In genomic region chr2:9114457-9114856, GRCh38 we compare ENCODE assay signal across 16 cellular contexts.
DNase-seq lines count a peak whose midpoint lies in the region; ATAC-seq and TF ChIP-seq lines count a peak whose summit lies in the region.
"Had no signal": no experiment of that assay in that cellular context is flagged by ENCODE, and none has a peak within 500 bp of the region (broad histone marks: within the 10 kb centered on the region; RNA-seq: fewer than 3 reads in every experiment).

No MANE protein-coding gene starts in this region.

- H3K4me3 ChIP-seq in NB4 (ENCODE audit: low read depth, low read length) (no peak overlapping the region), cardiac fibroblast (replicated peaks in 1 of 2; ENCODE audit: low read depth in 2 of 2, low read length in 2 of 2) (no peak overlapping the region), spleen (no peak overlapping the region)
- H3K4me3 ChIP-seq: HAP-1 had no signal

- H3K36me3 Mint-ChIP-seq in activated CD8-positive, alpha-beta T cell treated with anti-CD3 and anti-CD28 coated beads for 36 hours (ENCODE audit: low read depth), result no peaks in the 10 kb centered on the region
- H3K36me3 Mint-ChIP-seq in activated CD8-positive, alpha-beta T cell treated with anti-CD3 and anti-CD28 coated beads, Interleukin-2, amount 10 ng/mL, durations not matched to agents 7 days and 5 days (ENCODE audit: low read depth), result no peaks in the 10 kb centered on the region
- H3K36me3 Mint-ChIP-seq: activated naive CD4-positive, alpha-beta T cell treated with anti-CD3 and anti-CD28 coated beads, Interleukin-2, amount 10 ng/mL, durations not matched to agents 7 days and 5 days; brain; CD8-positive, alpha-beta T cell had no signal

- CTCF ChIA-PET in activated CD8-positive, alpha-beta T cell treated with anti-CD3 and anti-CD28 coated beads for 36 hours (lab: Charles Lee), result interaction anchor here (0.6 to 0.8 kb wide), 2 partner anchors 10 to 1895 kb away, joined by 3 read pairs; no protein-coding TSS in a partner anchor
- CTCF ChIA-PET in activated CD8-positive, alpha-beta T cell treated with anti-CD3 and anti-CD28 coated beads, Interleukin-2, amount 10 ng/mL, durations not matched to agents 7 days and 5 days (lab: Charles Lee), result interaction anchor here (1.1 kb wide), 1 partner anchor 241 kb away, joined by 3 read pairs; no protein-coding TSS in a partner anchor
- CTCF ChIA-PET in RWPE1 (lab: Yijun Ruan, JAX), result interaction anchor here (1.5 kb wide), 1 partner anchor 241 kb away, joined by 9 read pairs; no protein-coding TSS in a partner anchor

- ATAC-seq in activated CD8-positive, alpha-beta T cell treated with anti-CD3 and anti-CD28 coated beads for 36 hours, result no peak
- ATAC-seq in activated CD8-positive, alpha-beta T cell treated with anti-CD3 and anti-CD28 coated beads, Interleukin-2, amount 10 ng/mL, durations not matched to agents 7 days and 5 days, result no peak
- no peak for ATAC-seq in GM18861 (IDR thresholded peaks at IDR 0.05; ENCODE audit: unreplicated experiment)
- ATAC-seq: CD8-positive, alpha-beta T cell had no signal

- no peaks in the 10 kb centered on the region for H3K4me1 Mint-ChIP-seq in activated CD8-positive, alpha-beta T cell treated with anti-CD3 and anti-CD28 coated beads for 36 hours (ENCODE audit: low read depth)
- H3K4me1 Mint-ChIP-seq in activated CD8-positive, alpha-beta T cell treated with anti-CD3 and anti-CD28 coated beads, Interleukin-2, amount 10 ng/mL, durations not matched to agents 7 days and 5 days (ENCODE audit: low read depth), result no peaks in the 10 kb centered on the region
- H3K4me1 Mint-ChIP-seq: activated naive CD4-positive, alpha-beta T cell treated with anti-CD3 and anti-CD28 coated beads, Interleukin-2, amount 10 ng/mL, durations not matched to agents 7 days and 5 days had no signal

- intact Hi-C loops in activated CD8-positive, alpha-beta T cell treated with anti-CD3 and anti-CD28 coated beads for 36 hours (cut with micrococcal nuclease), result no loop called here
- intact Hi-C loops in spleen (cut with DNase I; ENCODE audit: low total_unique reads), result no loop called here

- no peak overlapping the region for H3K27ac ChIP-seq in spleen
- H3K27ac ChIP-seq in RWPE1, result no peak overlapping the region

- no peak overlapping the region for H3K4me3 Mint-ChIP-seq in activated CD8-positive, alpha-beta T cell treated with anti-CD3 and anti-CD28 coated beads for 36 hours
- H3K4me3 Mint-ChIP-seq in activated CD8-positive, alpha-beta T cell treated with anti-CD3 and anti-CD28 coated beads, Interleukin-2, amount 10 ng/mL, durations not matched to agents 7 days and 5 days, result no peak overlapping the region
- H3K4me3 Mint-ChIP-seq: activated naive CD4-positive, alpha-beta T cell treated with anti-CD3 and anti-CD28 coated beads, Interleukin-2, amount 10 ng/mL, durations not matched to agents 7 days and 5 days; brain; CD8-positive, alpha-beta T cell had no signal

- H3K4me1 ChIP-seq in spleen, result no peaks in the 10 kb centered on the region
- H3K4me1 ChIP-seq: HAP-1 had no signal

- TF ChIP-seq POLR2A in NB4 (IDR thresholded peaks at IDR 0.05; ENCODE audit: extremely low read depth, insufficient read length) (no peak), spleen (IDR thresholded peaks at IDR 0.05) (no peak)

- H3K36me3 ChIP-seq in spleen, result no peaks in the 10 kb centered on the region
- H3K36me3 ChIP-seq: HAP-1 had no signal

- peaks cover 4% of the 10 kb centered on the region for H3K27me3 Mint-ChIP-seq in activated CD8-positive, alpha-beta T cell treated with anti-CD3 and anti-CD28 coated beads for 36 hours
- H3K27me3 Mint-ChIP-seq in activated CD8-positive, alpha-beta T cell treated with anti-CD3 and anti-CD28 coated beads, Interleukin-2, amount 10 ng/mL, durations not matched to agents 7 days and 5 days (ENCODE audit: low read depth), result no peaks in the 10 kb centered on the region

- no peak overlapping the region for H3K27ac Mint-ChIP-seq in activated CD8-positive, alpha-beta T cell treated with anti-CD3 and anti-CD28 coated beads for 36 hours
- no peak overlapping the region for H3K27ac Mint-ChIP-seq in activated CD8-positive, alpha-beta T cell treated with anti-CD3 and anti-CD28 coated beads, Interleukin-2, amount 10 ng/mL, durations not matched to agents 7 days and 5 days
- H3K27ac Mint-ChIP-seq: activated naive CD4-positive, alpha-beta T cell treated with anti-CD3 and anti-CD28 coated beads, Interleukin-2, amount 10 ng/mL, durations not matched to agents 7 days and 5 days; brain; CD8-positive, alpha-beta T cell had no signal

- peak; percentile 13 for DNase-seq in activated CD8-positive, alpha-beta T cell treated with anti-CD3 and anti-CD28 coated beads for 36 hours
- DNase-seq in activated CD8-positive, alpha-beta T cell treated with anti-CD3 and anti-CD28 coated beads, Interleukin-2, amount 10 ng/mL, durations not matched to agents 7 days and 5 days, result no peak
- DNase-seq in NB4 (ENCODE audit: low read depth), result peak; percentile 10
- peak in 1 of 2 donors; percentile 42 for DNase-seq in cardiac fibroblast (ENCODE audit: low read depth in 2 of 2)
- peak; percentile 6 for DNase-seq in spleen
- no peak for DNase-seq in RWPE1 (ENCODE audit: low spot score)
- DNase-seq in NCI-H1048 (lab: John Stamatoyannopoulos, UW), result no peak
- DNase-seq: activated CD8-positive, alpha-beta memory T cell treated with anti-CD3 and anti-CD28 coated beads, Interleukin-2, amount 50 U/mL, for 4 hours; activated naive CD4-positive, alpha-beta T cell treated with anti-CD3 and anti-CD28 coated beads, Interleukin-2, amount 10 ng/mL, durations not matched to agents 7 days and 5 days; CD8-positive, alpha-beta T cell; hypothalamus; MV-4-11; NCI-H526 treated with DMSO at 0.1 percent for 48 hours had no signal

- H3K9me3 Mint-ChIP-seq in activated CD8-positive, alpha-beta T cell treated with anti-CD3 and anti-CD28 coated beads for 36 hours, result no peaks in the 10 kb centered on the region
- H3K9me3 Mint-ChIP-seq in activated CD8-positive, alpha-beta T cell treated with anti-CD3 and anti-CD28 coated beads, Interleukin-2, amount 10 ng/mL, durations not matched to agents 7 days and 5 days (ENCODE audit: insufficient read depth), result no peaks in the 10 kb centered on the region
- H3K9me3 Mint-ChIP-seq: activated naive CD4-positive, alpha-beta T cell treated with anti-CD3 and anti-CD28 coated beads, Interleukin-2, amount 10 ng/mL, durations not matched to agents 7 days and 5 days; CD8-positive, alpha-beta T cell had no signal

- no peaks in the 10 kb centered on the region for H3K9me3 ChIP-seq in spleen
- H3K9me3 ChIP-seq: HAP-1 had no signal

- no peak for TF ChIP-seq CTCF in activated CD8-positive, alpha-beta T cell treated with anti-CD3 and anti-CD28 coated beads for 36 hours (IDR thresholded peaks at IDR 0.05)
- TF ChIP-seq CTCF in NB4 (IDR thresholded peaks at IDR 0.05; ENCODE audit: low read depth, low read length) (no peak), cardiac fibroblast (IDR thresholded peaks at IDR 0.05; ENCODE audit: low read depth, low read length) (peak; percentile 31), spleen (IDR thresholded peaks at IDR 0.05 in 8 of 11, conservative IDR thresholded peaks at IDR 0.05 in 3 of 11) (no peak), RWPE1 (conservative IDR thresholded peaks at IDR 0.05; ENCODE audit: low read depth) (no peak)

- POLR2A ChIA-PET in activated CD8-positive, alpha-beta T cell treated with anti-CD3 and anti-CD28 coated beads for 36 hours (lab: Charles Lee), result no interaction called here
- POLR2A ChIA-PET in activated CD8-positive, alpha-beta T cell treated with anti-CD3 and anti-CD28 coated beads, Interleukin-2, amount 10 ng/mL, durations not matched to agents 7 days and 5 days (lab: Charles Lee), result no interaction called here
- POLR2A ChIA-PET in RWPE1 (lab: Yijun Ruan, JAX; ENCODE audit: low non-redundant PET), result no interaction called here

- peaks cover 0 to 61% (median 0%) of the 10 kb centered on the region in 7 donors for H3K27me3 ChIP-seq in spleen (replicated peaks in 1 of 7)

- WGBS in spleen, 5 donors, result 84 to 94% (median 88%) methylated on average over 3 of the region's 3 CpGs

Comparison
In these comparisons a context has a peak if more than half of its experiments do, and no peak if none do; other contexts are left out.
1. DNase-seq: peak in activated CD8-positive, alpha-beta T cell treated with anti-CD3 and anti-CD28 coated beads for 36 hours (single experiment), NB4 (single experiment) and spleen (single experiment); none in activated CD8-positive, alpha-beta T cell treated with anti-CD3 and anti-CD28 coated beads, Interleukin-2, amount 10 ng/mL, durations not matched to agents 7 days and 5 days (single experiment), RWPE1 (single experiment) and NCI-H1048 (single experiment).